Comparison of ENCODE assay signal across 22 cellular contexts in the genomic region with DNA sequence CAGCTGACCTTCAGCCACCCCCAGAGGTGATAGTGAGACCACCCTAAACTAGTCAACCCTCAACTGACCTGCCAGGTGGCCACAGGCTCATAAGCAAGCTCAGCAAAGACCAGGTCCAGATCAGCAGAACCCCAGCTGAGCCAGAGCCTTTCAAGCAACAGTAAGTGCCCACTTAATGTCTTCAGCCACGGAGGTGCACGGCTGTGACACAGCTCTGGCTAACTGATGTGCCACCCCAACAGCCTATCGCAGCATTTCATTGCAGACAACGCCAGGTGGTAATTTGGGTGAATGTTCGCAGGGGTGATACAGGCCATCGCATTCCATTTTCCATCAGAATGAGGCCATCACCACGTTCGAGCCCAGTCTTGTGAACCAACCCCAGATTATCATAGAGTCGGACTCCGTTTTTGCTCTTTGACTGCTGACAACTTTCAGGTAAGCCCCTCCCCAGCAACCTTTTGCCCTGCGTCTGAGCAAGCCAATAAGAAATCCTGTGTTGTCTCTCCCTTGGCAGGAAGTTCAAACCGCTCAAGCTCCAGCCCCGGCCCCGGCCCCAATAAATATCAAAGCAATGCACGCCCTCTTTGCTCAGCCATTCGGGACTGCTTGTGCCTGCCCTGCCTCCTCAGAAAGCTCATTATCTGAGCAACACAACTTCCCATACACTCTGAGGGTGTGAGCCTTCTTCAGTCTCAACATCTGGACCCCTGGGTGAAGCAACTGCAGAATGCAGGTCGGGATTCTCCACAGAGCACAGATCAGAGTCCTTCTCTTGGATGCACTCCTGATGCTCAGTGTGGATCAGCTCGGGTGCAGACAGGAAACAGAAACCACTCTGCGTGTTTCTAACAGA. TPM values are rescaled to one million over a fixed set of nuclear protein-coding genes. Genes with fewer than 3 reads are reported as not detected.
A peak's percentile ranks its signal among the peaks of the same experiment; 100 is the strongest.
DNase-seq lines count a peak whose midpoint lies in the region; ATAC-seq lines count a peak whose summit lies in the region.
"Had no signal": no experiment of that assay in that cellular context is flagged by ENCODE, and none has a peak within 500 bp of the region (broad histone marks: within the 10 kb centered on the region; RNA-seq: fewer than 3 reads in every experiment).

No MANE protein-coding gene starts in this region.

- peak overlapping the region in 7 of 8 donors; percentile 35 to 76 (median 55) for H3K4me3 Mint-ChIP-seq in CD4-positive, alpha-beta memory T cell
- peak overlapping the region in 2 of 3 donors; percentile 31 to 57 for H3K4me3 Mint-ChIP-seq in T-cell
- H3K4me3 Mint-ChIP-seq in stimulated activated effector memory CD8-positive, alpha-beta T cell treated with anti-CD3 and anti-CD28 coated beads, Interleukin-12 subunit alpha, Interleukin-12 subunit beta, amount 100 ng/mL, for 72 hours, result peak overlapping the region; percentile 17
- H3K4me3 Mint-ChIP-seq: activated CD8-positive, alpha-beta T cell treated with anti-CD3 and anti-CD28 coated beads for 36 hours; neural crest cell had no signal

- peaks cover under 1% of the 10 kb centered on the region for H3K27me3 ChIP-seq in CD4-positive, alpha-beta memory T cell (ENCODE audit: insufficient read depth, low read length)
- H3K27me3 ChIP-seq: colonic mucosa, uterus had no signal

- no peak overlapping the region for H3K4me3 ChIP-seq in CD4-positive, alpha-beta memory T cell (ENCODE audit: low read length in 2 of 2)
- H3K4me3 ChIP-seq: colonic mucosa, esophagus squamous epithelium, gastroesophageal sphincter, psoas muscle, uterus had no signal

- H3K9me3 Mint-ChIP-seq in CD4-positive, alpha-beta memory T cell, result peaks cover 0 to 32% (median 18%) of the 10 kb centered on the region in 8 donors
- H3K9me3 Mint-ChIP-seq in T-cell, result peaks cover 8 to 17% (median 16%) of the 10 kb centered on the region in 3 donors
- peaks cover 5% of the 10 kb centered on the region for H3K9me3 Mint-ChIP-seq in stimulated activated effector memory CD8-positive, alpha-beta T cell treated with anti-CD3 and anti-CD28 coated beads, Interleukin-12 subunit alpha, Interleukin-12 subunit beta, amount 100 ng/mL, for 72 hours

- DNase-seq in CD4-positive, alpha-beta memory T cell, result no peak
- no peak for DNase-seq in T-cell
- DNase-seq in mesenteric fat pad (ENCODE audit: low spot score), result peak; percentile 45
- DNase-seq in stimulated activated effector memory CD8-positive, alpha-beta T cell treated with anti-CD3 and anti-CD28 coated beads, Interleukin-12 subunit alpha, Interleukin-12 subunit beta, amount 100 ng/mL, for 72 hours (ENCODE audit: low spot score in 2 of 2), result no peak
- no peak for DNase-seq in DMS114 treated with DMSO at 0.1 percent for 48 hours (lab: John Stamatoyannopoulos, UW; ENCODE audit: unreplicated experiment)
- DNase-seq in NCI-H1436 treated with DMSO at 0.1 percent for 48 hours (lab: John Stamatoyannopoulos, UW), result no peak
- DNase-seq: activated CD8-positive, alpha-beta T cell treated with anti-CD3 and anti-CD28 coated beads for 36 hours; activated naive CD4-positive, alpha-beta T cell treated with Interleukin-2 at 50 U/mL for 16 hours; activated T-cell treated with anti-CD3 and anti-CD28 coated beads, Interleukin-2, amount 50 U/mL, for 48 hours; amniotic stem cell; colonic mucosa; esophagus squamous epithelium; hypothalamus; MM.1S; NCI-H1417; NCI-H2081 treated with DMSO at 0.1 percent for 48 hours; psoas muscle; Right ventricle myocardium superior had no signal

- POLR2A ChIA-PET in CD4-positive, alpha-beta memory T cell (lab: Charles Lee; ENCODE audit: partially characterized antibody), result no interaction called here
- POLR2A ChIA-PET in T-cell (lab: Charles Lee), result no interaction called here

- intact Hi-C loops in CD4-positive, alpha-beta memory T cell (cut with micrococcal nuclease), result no loop called here

- H3K9me3 ChIP-seq in CD4-positive, alpha-beta memory T cell (ENCODE audit: control insufficient read depth in 1 of 2, low read length in 2 of 2), result no peaks in the 10 kb centered on the region
- H3K9me3 ChIP-seq: colonic mucosa had no signal

- H3K36me3 ChIP-seq in CD4-positive, alpha-beta memory T cell (ENCODE audit: insufficient read depth, low read length), result no peaks in the 10 kb centered on the region
- H3K36me3 ChIP-seq: colonic mucosa, esophagus squamous epithelium, gastroesophageal sphincter, uterus had no signal

- H3K27ac Mint-ChIP-seq in CD4-positive, alpha-beta memory T cell, result peak overlapping the region in 1 of 7 donors; percentile 5
- no peak overlapping the region for H3K27ac Mint-ChIP-seq in T-cell
- no peak overlapping the region for H3K27ac Mint-ChIP-seq in stimulated activated effector memory CD8-positive, alpha-beta T cell treated with anti-CD3 and anti-CD28 coated beads, Interleukin-12 subunit alpha, Interleukin-12 subunit beta, amount 100 ng/mL, for 72 hours
- H3K27ac Mint-ChIP-seq: activated CD8-positive, alpha-beta T cell treated with anti-CD3 and anti-CD28 coated beads for 36 hours had no signal

- H3K4me1 Mint-ChIP-seq in CD4-positive, alpha-beta memory T cell, result peaks cover 4 to 8% (median 6%) of the 10 kb centered on the region in 4 donors
- peaks cover 8 to 15% (median 9%) of the 10 kb centered on the region in 3 donors for H3K4me1 Mint-ChIP-seq in T-cell
- H3K4me1 Mint-ChIP-seq in stimulated activated effector memory CD8-positive, alpha-beta T cell treated with anti-CD3 and anti-CD28 coated beads, Interleukin-12 subunit alpha, Interleukin-12 subunit beta, amount 100 ng/mL, for 72 hours, result peaks cover 10% of the 10 kb centered on the region

- H3K27me3 Mint-ChIP-seq in CD4-positive, alpha-beta memory T cell, result peaks cover 25 to 26% of the 10 kb centered on the region in 2 donors
- H3K27me3 Mint-ChIP-seq in T-cell, result peaks cover 23 to 30% of the 10 kb centered on the region in 2 donors

- H3K4me1 ChIP-seq in CD4-positive, alpha-beta memory T cell (ENCODE audit: insufficient read depth, low read length), result peaks cover 8% of the 10 kb centered on the region
- H3K4me1 ChIP-seq: colonic mucosa, psoas muscle, uterus had no signal

- CTCF ChIA-PET in CD4-positive, alpha-beta memory T cell (lab: Charles Lee; ENCODE audit: partially characterized antibody), result no interaction called here
- CTCF ChIA-PET in T-cell (lab: Charles Lee), result no interaction called here

- ATAC-seq in T-cell (replicated peaks in 1 of 4) (peak in 1 of 4 experiments; percentile 17), GM18517 (IDR thresholded peaks at IDR 0.05; ENCODE audit: unreplicated experiment) (no peak)
- ATAC-seq in stimulated activated effector memory CD8-positive, alpha-beta T cell treated with anti-CD3 and anti-CD28 coated beads, Interleukin-12 subunit alpha, Interleukin-12 subunit beta, amount 100 ng/mL, for 72 hours, result no peak
- ATAC-seq: activated CD8-positive, alpha-beta T cell treated with anti-CD3 and anti-CD28 coated beads for 36 hours; gastroesophageal sphincter; psoas muscle had no signal

- H3K36me3 Mint-ChIP-seq in CD4-positive, alpha-beta memory T cell, result peaks cover 0 to 2% of the 10 kb centered on the region in 2 donors
- peaks cover 3% of the 10 kb centered on the region for H3K36me3 Mint-ChIP-seq in T-cell
- H3K36me3 Mint-ChIP-seq in stimulated activated effector memory CD8-positive, alpha-beta T cell treated with anti-CD3 and anti-CD28 coated beads, Interleukin-12 subunit alpha, Interleukin-12 subunit beta, amount 100 ng/mL, for 72 hours, result no peaks in the 10 kb centered on the region

- no peak overlapping the region for H3K27ac ChIP-seq in CD4-positive, alpha-beta memory T cell (ENCODE audit: low read depth, low read length)
- H3K27ac ChIP-seq: colonic mucosa, esophagus squamous epithelium, gastroesophageal sphincter, psoas muscle, uterus had no signal

RNA-seq across cellular contexts. Expression of a gene that starts 44.4 kb away (rescaled TPM):
- total RNA-seq in CD4-positive, alpha-beta memory T cell, result under 1 TPM; 0.29 to 0.80 TPM
- polyA plus RNA-seq in CD4-positive, alpha-beta memory T cell, result not detected
- total RNA-seq in T-cell, result 1 to 10 TPM in 4 of 5 donors, under 1 TPM in 1; 0.76 to 1.9 (median 1.2) TPM
- total RNA-seq in mesenteric fat pad, result 25.1 TPM

RNA-seq across cellular contexts. Expression of a gene that starts 56.9 kb away (rescaled TPM):
- 10 to 100 TPM; 17.4 to 18.0 TPM for total RNA-seq in CD4-positive, alpha-beta memory T cell
- 10 to 100 TPM; 10.5 to 20.2 TPM for polyA plus RNA-seq in CD4-positive, alpha-beta memory T cell
- total RNA-seq in T-cell, result 10 to 100 TPM; 10.0 to 25.5 (median 20.2) TPM
- 28.3 TPM for total RNA-seq in mesenteric fat pad

RNA-seq across cellular contexts. Expression of a gene that starts 59.0 kb away (rescaled TPM):
- 10 to 100 TPM; 47.3 to 49.2 TPM for total RNA-seq in CD4-positive, alpha-beta memory T cell
- 10 to 100 TPM in 1 of 2 donors, 1 to 10 TPM in 1; 4.9 to 40.0 TPM for polyA plus RNA-seq in CD4-positive, alpha-beta memory T cell
- total RNA-seq in T-cell, result 10 to 100 TPM; 47.0 to 58.0 (median 49.7) TPM
- 4.5 TPM for total RNA-seq in mesenteric fat pad
- total RNA-seq: neural crest cell had no signal
